8 cellular contexts compared by ENCODE assay signal in the genomic region with DNA sequence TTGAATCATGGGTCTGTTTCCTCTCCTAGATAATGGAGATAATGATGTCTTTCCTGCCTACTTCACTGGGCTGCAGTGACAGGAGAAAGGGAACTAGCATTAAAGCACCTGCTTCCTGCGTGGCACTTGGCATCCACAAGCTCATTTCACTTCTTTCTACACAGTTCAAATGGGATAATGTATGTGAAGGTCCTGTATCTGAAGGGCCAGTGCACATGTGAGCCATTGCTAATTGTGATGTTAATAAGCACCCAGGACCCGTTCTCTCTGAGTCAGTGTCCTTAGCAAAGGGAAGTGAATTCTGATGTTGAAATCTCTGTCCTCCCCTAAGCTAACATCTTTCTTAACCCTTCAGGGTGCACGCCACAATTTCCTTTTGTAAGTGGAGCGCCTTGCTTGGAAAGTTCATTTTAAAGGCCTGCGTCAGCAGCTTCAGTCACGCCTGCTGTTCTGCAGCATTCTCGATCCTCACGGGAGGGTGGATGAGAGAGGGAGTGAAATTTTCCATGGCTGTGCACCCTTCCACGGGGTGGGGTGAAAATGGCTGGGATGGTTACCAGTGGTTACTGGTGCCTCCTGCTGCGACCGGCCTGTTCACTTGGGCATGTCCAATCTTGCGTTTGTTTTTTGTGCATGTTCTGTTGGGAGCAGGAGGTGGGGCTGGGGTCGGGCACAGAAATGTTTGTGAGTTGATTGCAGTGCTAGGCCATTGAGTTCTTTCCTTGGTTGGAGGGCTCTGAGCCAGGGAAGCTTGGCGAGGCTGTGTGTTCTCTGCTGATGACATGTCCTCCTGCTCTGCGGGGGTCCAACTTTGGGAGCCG. TPM values are rescaled to one million over a fixed set of nuclear protein-coding genes. Genes with fewer than 3 reads are reported as not detected.
DNase-seq lines count a peak whose midpoint lies in the region; ATAC-seq and TF ChIP-seq lines count a peak whose summit lies in the region.

No MANE protein-coding gene starts in this region.

- TSS peak; percentile 65 for BruUV-seq in mammary epithelial cell (replicated peaks; lab: Mats Ljungman, UMichigan)

- CTCF ChIA-PET in CD4-positive, alpha-beta memory T cell (lab: Charles Lee; ENCODE audit: partially characterized antibody), result interaction anchor here (0.8 to 1.0 kb wide), 2 partner anchors 11 to 56 kb away, joined by 4 to 5 read pairs; no protein-coding TSS in a partner anchor
- CTCF ChIA-PET in mammary epithelial cell (lab: Charles Lee; ENCODE audit: low non-redundant PET), result interaction anchor here (0.6 kb wide), 1 partner anchor 9 kb away, joined by 4 read pairs; no protein-coding TSS in a partner anchor

- no peak overlapping the region for H3K27ac ChIP-seq in CD4-positive, alpha-beta memory T cell (ENCODE audit: low read depth, low read length)
- H3K27ac ChIP-seq in mammary epithelial cell (ENCODE audit: insufficient read depth, low read depth, low read length) (peak overlapping the region; percentile 72), transverse colon (peak overlapping the region; percentile 5 to 53 (median 45))

- intact Hi-C loops in CD4-positive, alpha-beta memory T cell (cut with micrococcal nuclease), result no loop called here
- intact Hi-C loops in mammary epithelial cell (cut with micrococcal nuclease), result loop anchor here (1.0 to 2.0 kb wide), 3 partner anchors 15 to 23 kb away; no protein-coding TSS in a partner anchor
- intact Hi-C loops in transverse colon (cut with DNase I; ENCODE audit: low total_unique reads), result no loop called here

- DNase-seq in CD4-positive, alpha-beta memory T cell, result no peak
- DNase-seq in NCI-H146 (lab: John Stamatoyannopoulos, UW) (peak; percentile 58), mammary epithelial cell (peak; percentile 95), left lobe of liver (ENCODE audit: low spot score) (no peak), transverse colon (no peak)
- DNase-seq in stimulated activated naive CD8-positive, alpha-beta T cell treated with anti-CD3 and anti-CD28 coated beads, Interleukin-15, amount 100 ng/mL, for 72 hours, result no peak
- no peak for DNase-seq in stimulated activated naive CD4-positive, alpha-beta T cell (lab: John Stamatoyannopoulos, UW)

- H3K36me3 ChIP-seq in CD4-positive, alpha-beta memory T cell (ENCODE audit: insufficient read depth, low read length), result no peaks in the 10 kb centered on the region
- H3K36me3 ChIP-seq in mammary epithelial cell (ENCODE audit: insufficient read depth, low read length) (no peaks in the 10 kb centered on the region), transverse colon (no peaks in the 10 kb centered on the region)

- no peak for TF ChIP-seq POLR2A in transverse colon (IDR thresholded peaks at IDR 0.05)

- peak overlapping the region in 6 of 7 donors; percentile 42 to 70 (median 58) for H3K27ac Mint-ChIP-seq in CD4-positive, alpha-beta memory T cell
- no peak overlapping the region for H3K27ac Mint-ChIP-seq in stimulated activated naive CD8-positive, alpha-beta T cell treated with anti-CD3 and anti-CD28 coated beads, Interleukin-15, amount 100 ng/mL, for 72 hours

- peak overlapping the region; percentile 75 for H3K4me2 ChIP-seq in mammary epithelial cell (ENCODE audit: insufficient read depth, low read depth, low read length)

- H3K4me3 ChIP-seq in CD4-positive, alpha-beta memory T cell (ENCODE audit: low read length in 2 of 2), result no peak overlapping the region
- H3K4me3 ChIP-seq in mammary epithelial cell (replicated peaks in 1 of 3; ENCODE audit: insufficient read depth in 1 of 3, low read depth in 2 of 3, low read length in 3 of 3) (peak overlapping the region in 1 of 3 experiments; percentile 17), transverse colon (no peak overlapping the region)

- H3K27me3 Mint-ChIP-seq in CD4-positive, alpha-beta memory T cell, result no peaks in the 10 kb centered on the region
- no peaks in the 10 kb centered on the region for H3K27me3 Mint-ChIP-seq in stimulated activated naive CD8-positive, alpha-beta T cell treated with anti-CD3 and anti-CD28 coated beads, Interleukin-15, amount 100 ng/mL, for 72 hours

- H3K79me2 ChIP-seq in mammary epithelial cell (ENCODE audit: insufficient read depth, low read length), result peaks cover 95% of the 10 kb centered on the region

- H2AFZ ChIP-seq in mammary epithelial cell (ENCODE audit: low read depth, low read length), result peak overlapping the region; percentile 48

- in situ Hi-C loops in mammary epithelial cell (cut with MboI; ENCODE audit: low sequenced_read_pairs in 2 of 2), result no loop called here
- in situ Hi-C loops in transverse colon (cut with MboI; ENCODE audit: low pct_ligation_motif_present in 1 of 4, low pct_unique_long_range_greater_than_20kb in 1 of 4, low sequenced_read_pairs in 3 of 4), result no loop called here

- peaks cover 78% of the 10 kb centered on the region for H3K4me1 ChIP-seq in CD4-positive, alpha-beta memory T cell (ENCODE audit: insufficient read depth, low read length)
- peaks cover 81% of the 10 kb centered on the region for H3K4me1 ChIP-seq in mammary epithelial cell (ENCODE audit: insufficient read depth, low read length)
- peaks cover 36 to 67% (median 42%) of the 10 kb centered on the region in 4 donors for H3K4me1 ChIP-seq in transverse colon

- H3K27me3 ChIP-seq in CD4-positive, alpha-beta memory T cell (ENCODE audit: insufficient read depth, low read length), result no peaks in the 10 kb centered on the region
- H3K27me3 ChIP-seq in mammary epithelial cell (ENCODE audit: insufficient read depth, low read length) (no peaks in the 10 kb centered on the region), transverse colon (no peaks in the 10 kb centered on the region)

- H3K36me3 Mint-ChIP-seq in CD4-positive, alpha-beta memory T cell, result peaks cover 11 to 13% of the 10 kb centered on the region in 2 donors

- no peak for TF ChIP-seq EP300 in transverse colon (IDR thresholded peaks at IDR 0.05; ENCODE audit: low read depth)

- 0% methylated on average over 13 of the region's 16 CpGs for WGBS in mammary epithelial cell (ENCODE audit: low coverage, missing lambda C conversion rate)
- 64% methylated on average over 16 of the region's 16 CpGs; no CpG with 5 or more reads in 1 of the 2 donors for WGBS in transverse colon (ENCODE audit: low coverage in 1 of 2), 2 donors

- ATAC-seq in left lobe of liver (peak; percentile 27), HG02981 (IDR thresholded peaks at IDR 0.05; ENCODE audit: unreplicated experiment) (no peak)
- ATAC-seq in stimulated activated naive CD8-positive, alpha-beta T cell treated with anti-CD3 and anti-CD28 coated beads, Interleukin-15, amount 100 ng/mL, for 72 hours, result no peak

- dilution Hi-C loops in mammary epithelial cell (cut with HindIII; ENCODE audit: low sequenced_read_pairs), result no loop called here

- POLR2A ChIA-PET in CD4-positive, alpha-beta memory T cell (lab: Charles Lee; ENCODE audit: partially characterized antibody), result interaction anchor here (0.8 to 7.4 kb wide), 5 partner anchors 10 to 23 kb away, joined by 3 to 49 read pairs (median 4); no protein-coding TSS in a partner anchor

- H3K9me3 ChIP-seq in CD4-positive, alpha-beta memory T cell (ENCODE audit: control insufficient read depth in 1 of 2, low read length in 2 of 2), result no peaks in the 10 kb centered on the region
- H3K9me3 ChIP-seq in mammary epithelial cell (replicated peaks; ENCODE audit: insufficient read depth, low read length) (no peaks in the 10 kb centered on the region), transverse colon (no peaks in the 10 kb centered on the region)

- peak overlapping the region; percentile 45 for H3K9ac ChIP-seq in mammary epithelial cell (ENCODE audit: insufficient read depth, low read length)

- TF ChIP-seq CTCF in mammary epithelial cell (conservative IDR thresholded peaks at IDR 0.05 in 1 of 2, IDR thresholded peaks at IDR 0.05 in 1 of 2; ENCODE audit: extremely low read depth in 1 of 2, insufficient read depth in 1 of 2, low read depth in 1 of 2, low read length in 2 of 2) (no peak), transverse colon (IDR thresholded peaks at IDR 0.05) (no peak)

- H4K20me1 ChIP-seq in mammary epithelial cell (ENCODE audit: insufficient read depth, low read length), result no peaks in the 10 kb centered on the region

- no peaks in the 10 kb centered on the region for H3K9me3 Mint-ChIP-seq in CD4-positive, alpha-beta memory T cell
- H3K9me3 Mint-ChIP-seq in stimulated activated naive CD8-positive, alpha-beta T cell treated with anti-CD3 and anti-CD28 coated beads, Interleukin-15, amount 100 ng/mL, for 72 hours, result no peaks in the 10 kb centered on the region

- peak overlapping the region in 5 of 8 donors; percentile 11 to 57 (median 24) for H3K4me3 Mint-ChIP-seq in CD4-positive, alpha-beta memory T cell
- no peak overlapping the region for H3K4me3 Mint-ChIP-seq in stimulated activated naive CD8-positive, alpha-beta T cell treated with anti-CD3 and anti-CD28 coated beads, Interleukin-15, amount 100 ng/mL, for 72 hours

- peaks cover 47 to 88% (median 71%) of the 10 kb centered on the region in 4 donors for H3K4me1 Mint-ChIP-seq in CD4-positive, alpha-beta memory T cell
- H3K4me1 Mint-ChIP-seq in stimulated activated naive CD8-positive, alpha-beta T cell treated with anti-CD3 and anti-CD28 coated beads, Interleukin-15, amount 100 ng/mL, for 72 hours, result peaks cover 72% of the 10 kb centered on the region

RNA-seq across cellular contexts. Expression of gene HK1, which starts 59.2 kb away (rescaled TPM):
- 10 to 100 TPM; 68.6 to 70.1 TPM for total RNA-seq in CD4-positive, alpha-beta memory T cell
- 100 to 1,000 TPM; 153 to 156 TPM for polyA plus RNA-seq in CD4-positive, alpha-beta memory T cell
- total RNA-seq in mammary epithelial cell, result 100 to 1,000 TPM; 115 to 133 TPM
- 95.9 TPM for polyA plus RNA-seq in mammary epithelial cell
- polyA minus RNA-seq in mammary epithelial cell, result 256 TPM
- 6.8 TPM for total RNA-seq in left lobe of liver
- 10 to 100 TPM; 27.3 to 69.9 (median 54.0) TPM for total RNA-seq in transverse colon

Comparison
In these comparisons a context has a peak if more than half of its experiments do, and no peak if none do; other contexts are left out.
1. DNase-seq: peak in NCI-H146 (single experiment) and mammary epithelial cell (single experiment); none in CD4-positive, alpha-beta memory T cell (0 of 5), left lobe of liver (single experiment), transverse colon (single experiment), stimulated activated naive CD8-positive, alpha-beta T cell treated with anti-CD3 and anti-CD28 coated beads, Interleukin-15, amount 100 ng/mL, for 72 hours (0 of 2) and stimulated activated naive CD4-positive, alpha-beta T cell (0 of 6).
2. H3K27ac Mint-ChIP-seq: peak in CD4-positive, alpha-beta memory T cell (6 of 7); none in stimulated activated naive CD8-positive, alpha-beta T cell treated with anti-CD3 and anti-CD28 coated beads, Interleukin-15, amount 100 ng/mL, for 72 hours (0 of 2).
3. H3K4me3 Mint-ChIP-seq: peak in CD4-positive, alpha-beta memory T cell (5 of 8); none in stimulated activated naive CD8-positive, alpha-beta T cell treated with anti-CD3 and anti-CD28 coated beads, Interleukin-15, amount 100 ng/mL, for 72 hours (0 of 2).